ENCODE assay signal across 11 cellular contexts in the genomic region with DNA sequence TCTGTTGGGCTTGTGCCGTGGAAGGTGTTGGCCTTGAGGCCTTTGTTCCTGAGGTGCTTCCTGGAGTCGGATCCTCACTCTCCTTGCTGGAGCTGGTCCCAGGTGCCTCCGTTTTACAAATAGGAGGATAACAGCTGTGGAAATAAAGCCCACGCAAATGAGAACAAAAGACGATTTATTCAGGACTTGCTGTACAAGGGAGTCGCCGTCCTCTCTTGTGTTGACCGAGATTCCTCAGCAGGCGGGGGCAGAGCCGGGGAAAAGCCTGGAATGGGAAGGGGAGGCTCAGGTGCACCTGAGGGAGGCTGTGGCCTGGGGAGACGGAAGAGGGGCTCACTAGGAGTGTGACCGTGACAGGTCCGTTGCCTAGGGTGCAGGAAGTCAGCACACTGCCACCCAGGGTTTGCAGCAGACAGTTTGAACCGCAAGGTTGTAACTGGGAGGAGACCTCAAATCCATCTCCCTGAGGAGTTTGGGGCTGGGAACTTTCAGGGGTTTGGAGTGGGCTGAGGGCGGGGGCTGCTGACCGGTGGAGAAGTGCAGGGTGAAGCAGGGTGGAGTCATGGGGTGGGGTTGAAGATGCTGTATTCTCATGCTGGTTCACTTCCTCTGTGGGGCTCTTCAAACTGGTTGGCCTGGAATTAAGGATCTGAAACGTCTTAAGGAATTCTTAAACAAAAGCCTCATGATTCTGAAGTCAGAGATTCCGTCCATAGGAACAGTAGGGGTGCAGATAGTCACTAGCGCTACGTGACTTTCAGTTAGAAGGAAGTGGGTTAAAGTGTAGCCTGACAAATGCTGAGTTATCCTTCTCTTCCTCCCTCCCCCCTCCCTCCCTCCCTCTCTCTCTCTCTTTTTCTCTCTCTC. TPM values are rescaled to one million over a fixed set of nuclear protein-coding genes. Genes with fewer than 3 reads are reported as not detected.
DNase-seq lines count a peak whose midpoint lies in the region; ATAC-seq and TF ChIP-seq lines count a peak whose summit lies in the region.
"Had no signal": no experiment of that assay in that cellular context is flagged by ENCODE, and none has a peak within 500 bp of the region (broad histone marks: within the 10 kb centered on the region; RNA-seq: fewer than 3 reads in every experiment).

No MANE protein-coding gene starts in this region.

- peaks cover 0 to 7% (median 2%) of the 10 kb centered on the region in 4 donors for H3K36me3 ChIP-seq in transverse colon
- peaks cover 8% of the 10 kb centered on the region for H3K36me3 ChIP-seq in Karpas-422 (ENCODE audit: insufficient read depth, low read length)

- TF ChIP-seq CTCF in RWPE1 (conservative IDR thresholded peaks at IDR 0.05; ENCODE audit: low read depth), result no peak
- no peak for TF ChIP-seq CTCF in endothelial cell (IDR thresholded peaks at IDR 0.05; ENCODE audit: unreplicated experiment)
- no peak for TF ChIP-seq CTCF in transverse colon (IDR thresholded peaks at IDR 0.05)

- H3K9me2 ChIP-seq in Karpas-422 (replicated peaks; ENCODE audit: insufficient read depth, low read length), result no peaks in the 10 kb centered on the region

- peaks cover 67% of the 10 kb centered on the region for H3K4me1 Mint-ChIP-seq in activated CD8-positive, alpha-beta memory T cell treated with anti-CD3 and anti-CD28 coated beads, Interleukin-2, amount 10 ng/mL, durations not matched to agents 7 days and 5 days
- peaks cover 24% of the 10 kb centered on the region for H3K4me1 Mint-ChIP-seq in endothelial cell (ENCODE audit: unreplicated experiment)

- 28 to 37% methylated on average over 8 to 20 of the region's 20 CpGs for WGBS in transverse colon (ENCODE audit: low coverage in 1 of 2), 2 donors

- CTCF ChIA-PET in activated CD8-positive, alpha-beta memory T cell treated with anti-CD3 and anti-CD28 coated beads, Interleukin-2, amount 10 ng/mL, durations not matched to agents 7 days and 5 days (lab: Charles Lee), result interaction anchor here (1.1 kb wide), 1 partner anchor 10 kb away, joined by 6 read pairs; the partner anchor contains the start of gene RRP1
- CTCF ChIA-PET in RWPE1 (lab: Yijun Ruan, JAX), result interaction anchor here (2.1 kb wide), 1 partner anchor 10 kb away, joined by 6 read pairs; the partner anchor contains the start of gene RRP1

- H4K20me1 ChIP-seq in Karpas-422 (ENCODE audit: insufficient read depth, low read depth, low read length), result peaks cover 12% of the 10 kb centered on the region; the same call in 1 of the 2 replicates

- H3K27ac ChIP-seq in RWPE1 (peak overlapping the region; percentile 45), transverse colon (peak overlapping the region in 3 of 4 donors; percentile 44 to 59 (median 59)), Karpas-422 (ENCODE audit: low read length) (no peak overlapping the region)
- H3K27ac ChIP-seq: tibial artery had no signal

- TF ChIP-seq POLR2A in transverse colon (IDR thresholded peaks at IDR 0.05), result no peak

- intact Hi-C loops in transverse colon (cut with DNase I; ENCODE audit: low total_unique reads), result no loop called here

- peaks cover 14% of the 10 kb centered on the region for H3K79me2 ChIP-seq in Karpas-422 (ENCODE audit: low read length)

- no peak overlapping the region for H3K9ac ChIP-seq in Karpas-422 (ENCODE audit: low read length)

- peak overlapping the region; percentile 97 for H3K27ac Mint-ChIP-seq in activated CD8-positive, alpha-beta memory T cell treated with anti-CD3 and anti-CD28 coated beads, Interleukin-2, amount 10 ng/mL, durations not matched to agents 7 days and 5 days
- H3K27ac Mint-ChIP-seq in endothelial cell (ENCODE audit: unreplicated experiment), result peak overlapping the region; percentile 11

- in situ Hi-C loops in transverse colon (cut with MboI; ENCODE audit: low pct_ligation_motif_present in 1 of 4, low pct_unique_long_range_greater_than_20kb in 1 of 4, low sequenced_read_pairs in 3 of 4), result no loop called here

- H3K36me3 Mint-ChIP-seq in activated CD8-positive, alpha-beta memory T cell treated with anti-CD3 and anti-CD28 coated beads, Interleukin-2, amount 10 ng/mL, durations not matched to agents 7 days and 5 days, result peaks cover 7% of the 10 kb centered on the region
- H3K36me3 Mint-ChIP-seq in endothelial cell (ENCODE audit: low read depth, unreplicated experiment), result peaks cover 13% of the 10 kb centered on the region

- TF ChIP-seq EP300 in transverse colon (IDR thresholded peaks at IDR 0.05; ENCODE audit: low read depth), result no peak

- H3K9me3 Mint-ChIP-seq in activated CD8-positive, alpha-beta memory T cell treated with anti-CD3 and anti-CD28 coated beads, Interleukin-2, amount 10 ng/mL, durations not matched to agents 7 days and 5 days (ENCODE audit: low read depth), result no peaks in the 10 kb centered on the region
- no peaks in the 10 kb centered on the region for H3K9me3 Mint-ChIP-seq in endothelial cell (ENCODE audit: unreplicated experiment)

- DNase-seq in activated CD8-positive, alpha-beta memory T cell treated with anti-CD3 and anti-CD28 coated beads, Interleukin-2, amount 10 ng/mL, durations not matched to agents 7 days and 5 days, result peak; percentile 73
- DNase-seq in activated CD8-positive, alpha-beta memory T cell treated with anti-CD3 and anti-CD28 coated beads, Interleukin-2, amount 50 U/mL, for 48 hours, result no peak
- DNase-seq in RWPE1 (ENCODE audit: low spot score) (no peak), endothelial cell (ENCODE audit: low spot score) (no peak), transverse colon (no peak), globus pallidus (ENCODE audit: low spot score) (no peak), Karpas-422 (no peak)
- DNase-seq: dermis blood vessel endothelial cell, NCI-H524, tibial artery had no signal

- POLR2A ChIA-PET in RWPE1 (lab: Yijun Ruan, JAX; ENCODE audit: low non-redundant PET), result no interaction called here

- no peaks in the 10 kb centered on the region for H3K27me3 Mint-ChIP-seq in activated CD8-positive, alpha-beta memory T cell treated with anti-CD3 and anti-CD28 coated beads, Interleukin-2, amount 10 ng/mL, durations not matched to agents 7 days and 5 days
- H3K27me3 Mint-ChIP-seq in endothelial cell (ENCODE audit: unreplicated experiment), result peaks cover 9% of the 10 kb centered on the region

- H3K4me3 ChIP-seq in transverse colon, result no peak overlapping the region
- no peak overlapping the region for H3K4me3 ChIP-seq in Karpas-422 (ENCODE audit: low read length)
- H3K4me3 ChIP-seq: tibial artery had no signal

- no peak overlapping the region for H2AFZ ChIP-seq in Karpas-422 (ENCODE audit: low read length)

- H3K4me1 ChIP-seq in transverse colon (peaks cover 4 to 37% (median 23%) of the 10 kb centered on the region in 4 donors), Karpas-422 (ENCODE audit: low read length) (peaks cover 21% of the 10 kb centered on the region)

- ATAC-seq in activated CD8-positive, alpha-beta memory T cell treated with anti-CD3 and anti-CD28 coated beads, Interleukin-2, amount 10 ng/mL, durations not matched to agents 7 days and 5 days, result peak; percentile 20
- ATAC-seq in GM21576 (IDR thresholded peaks at IDR 0.05; ENCODE audit: unreplicated experiment), result no peak

- H3K4me3 Mint-ChIP-seq in activated CD8-positive, alpha-beta memory T cell treated with anti-CD3 and anti-CD28 coated beads, Interleukin-2, amount 10 ng/mL, durations not matched to agents 7 days and 5 days, result peak overlapping the region; percentile 69
- H3K4me3 Mint-ChIP-seq in endothelial cell (ENCODE audit: unreplicated experiment), result peak overlapping the region; percentile 52

- H3K27me3 ChIP-seq in transverse colon (no peaks in the 10 kb centered on the region), Karpas-422 (ENCODE audit: low read length) (no peaks in the 10 kb centered on the region)
- H3K27me3 ChIP-seq: tibial artery had no signal

- H3K9me3 ChIP-seq in transverse colon, result no peaks in the 10 kb centered on the region
- no peaks in the 10 kb centered on the region for H3K9me3 ChIP-seq in Karpas-422 (ENCODE audit: low read length)
- H3K9me3 ChIP-seq: tibial artery had no signal

- no peak overlapping the region for H3K4me2 ChIP-seq in Karpas-422 (ENCODE audit: low read depth, low read length, poor library complexity, severe bottlenecking)

RNA-seq across cellular contexts. Expression of gene CSTB, which starts 2.6 kb away (rescaled TPM):
- total RNA-seq in activated CD8-positive, alpha-beta memory T cell treated with anti-CD3 and anti-CD28 coated beads, Interleukin-2, amount 10 ng/mL, durations not matched to agents 7 days and 5 days, result 10 to 100 TPM; 44.2 to 47.4 TPM
- total RNA-seq in endothelial cell (ENCODE audit: unreplicated experiment) (66.5 TPM), transverse colon (10 to 100 TPM; 16.1 to 61.7 (median 19.6) TPM)
- 17.6 and 28.0 TPM in 2 replicates for total RNA-seq in Karpas-422 (2014; rRNA removed; shearing (Covaris generic); ENCODE audit: low replicate concordance)

RNA-seq across cellular contexts. Expression of gene RRP1, which starts 10.7 kb away (rescaled TPM):
- total RNA-seq in activated CD8-positive, alpha-beta memory T cell treated with anti-CD3 and anti-CD28 coated beads, Interleukin-2, amount 10 ng/mL, durations not matched to agents 7 days and 5 days, result 10 to 100 TPM; 37.7 to 45.2 TPM
- total RNA-seq in endothelial cell (ENCODE audit: unreplicated experiment) (21.0 TPM), transverse colon (10 to 100 TPM in 2 of 4 donors, 1 to 10 TPM in 2; 5.2 to 26.1 (median 11.1) TPM)
- total RNA-seq in Karpas-422 (2014; rRNA removed; shearing (Covaris generic); ENCODE audit: low replicate concordance), result 26.2 and 28.8 TPM in 2 replicates

RNA-seq across cellular contexts. Expression of gene PDXK, which starts 59.8 kb away (rescaled TPM):
- total RNA-seq in activated CD8-positive, alpha-beta memory T cell treated with anti-CD3 and anti-CD28 coated beads, Interleukin-2, amount 10 ng/mL, durations not matched to agents 7 days and 5 days, result 10 to 100 TPM; 95.3 to 99.6 TPM
- total RNA-seq in endothelial cell (ENCODE audit: unreplicated experiment) (72.0 TPM), transverse colon (100 to 1,000 TPM in 2 of 4 donors, 10 to 100 TPM in 2; 85.8 to 117 (median 103) TPM)
- 44.7 and 86.5 TPM in 2 replicates for total RNA-seq in Karpas-422 (2014; rRNA removed; shearing (Covaris generic); ENCODE audit: low replicate concordance)
